ENCODE assay signal across 11 cellular contexts in genomic region chr13:107834268-107834667, GRCh38.
"Had no signal": no experiment of that assay in that cellular context is flagged by ENCODE, and none has a peak within 500 bp of the region (broad histone marks: within the 10 kb centered on the region; RNA-seq: fewer than 3 reads in every experiment).

No MANE protein-coding gene starts in this region.

- H3K36me3 ChIP-seq: adrenal gland, esophagus squamous epithelium, heart right ventricle, upper lobe of left lung had no signal

- ATAC-seq: heart right ventricle, left ventricle myocardium superior had no signal

- DNase-seq: activated naive CD4-positive, alpha-beta T cell treated with anti-CD3 and anti-CD28 coated beads, Interleukin-2, amount 50 U/mL, for 16 hours; adrenal gland; esophagus squamous epithelium; foreskin melanocyte; heart right ventricle; islet precursor cell; left ventricle myocardium superior; stimulated activated CD4-positive, alpha-beta T cell treated with anti-CD3 and anti-CD28 coated beads, Interleukin-4, amount 100 ng/mL, for 1 hour; upper lobe of left lung had no signal

- H3K27ac Mint-ChIP-seq: stimulated activated naive CD8-positive, alpha-beta T cell treated with anti-CD3 and anti-CD28 coated beads, Interleukin-15, Interleukin-2, amounts not matched to agents 100 ng/mL and 50 ng/mL, for 24 hours had no signal

- H3K9me3 Mint-ChIP-seq: neural crest cell had no signal

- H3K4me3 Mint-ChIP-seq: neural crest cell; stimulated activated naive CD8-positive, alpha-beta T cell treated with anti-CD3 and anti-CD28 coated beads, Interleukin-15, Interleukin-2, amounts not matched to agents 100 ng/mL and 50 ng/mL, for 24 hours had no signal

- H3K27me3 ChIP-seq: adrenal gland, esophagus squamous epithelium, upper lobe of left lung had no signal

- H3K27me3 Mint-ChIP-seq: stimulated activated naive CD8-positive, alpha-beta T cell treated with anti-CD3 and anti-CD28 coated beads, Interleukin-15, Interleukin-2, amounts not matched to agents 100 ng/mL and 50 ng/mL, for 24 hours had no signal

- H3K4me3 ChIP-seq: adrenal gland, esophagus squamous epithelium, heart right ventricle, upper lobe of left lung had no signal
